7 cellular contexts compared by ENCODE assay signal in the genomic region with DNA sequence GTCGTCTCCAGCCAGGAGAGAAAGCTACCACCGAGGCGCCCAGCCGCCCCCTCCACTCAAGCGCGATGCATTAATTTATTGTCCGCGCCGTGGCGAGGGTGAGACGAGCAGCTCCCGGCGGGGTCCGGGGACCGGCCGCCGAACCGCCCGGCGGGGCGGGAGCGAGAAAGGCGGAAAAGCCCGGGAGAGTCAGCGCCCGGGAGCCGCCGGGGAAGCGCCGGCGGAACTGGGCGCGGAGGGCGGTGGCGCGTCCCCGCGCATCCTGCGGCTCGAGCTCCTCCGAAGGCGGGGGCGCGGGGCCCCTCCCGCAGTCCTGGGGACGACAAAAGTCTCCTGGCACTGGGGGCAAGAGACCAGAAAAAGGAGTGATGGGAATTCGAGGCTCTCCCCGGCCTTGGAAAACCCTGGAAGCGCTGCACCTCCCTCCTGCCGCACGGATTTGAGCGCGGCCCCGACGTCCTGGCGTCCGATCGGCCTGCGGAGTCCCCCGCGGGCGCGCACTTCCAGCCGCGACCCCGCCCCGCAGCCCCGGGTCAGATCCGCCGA. TPM values are rescaled to one million over a fixed set of nuclear protein-coding genes. Genes with fewer than 3 reads are reported as not detected.
A peak's percentile ranks its signal among the peaks of the same experiment; 100 is the strongest.
DNase-seq lines count a peak whose midpoint lies in the region; ATAC-seq, FAIRE-seq and TF ChIP-seq lines count a peak whose summit lies in the region.

EPB41L4A (minus strand) TSS at position 228 of the 546 bp plus-strand sequence. CDS start 238 bp downstream, outside the sequence.

- H2AFZ ChIP-seq in parathyroid adenoma = peak within 1 kb of the TSS; percentile 96

- H3K36me3 Mint-ChIP-seq in activated naive CD8-positive, alpha-beta T cell = no peaks in the 10 kb centered on the region

- H3K4me2 ChIP-seq in parathyroid adenoma (ENCODE audit: low read length) = peak within 1 kb of the TSS; percentile 75

- H3K9me3 ChIP-seq in cardiac muscle cell (ENCODE audit: low read depth) (no peaks in the 10 kb centered on the region), parathyroid adenoma (ENCODE audit: control insufficient read depth, low read length) (no peaks in the 10 kb centered on the region)

- H3K36me3 ChIP-seq in cardiac muscle cell = no peaks in the 10 kb centered on the region
- H3K36me3 ChIP-seq in parathyroid adenoma (ENCODE audit: control insufficient read depth, insufficient read depth, low read length) = no peaks in the 10 kb centered on the region

- peaks cover 30% of the 10 kb centered on the region for H3K27me3 ChIP-seq in cardiac muscle cell
- H3K27me3 ChIP-seq in parathyroid adenoma (ENCODE audit: control insufficient read depth, insufficient read depth, low read length) = no peaks in the 10 kb centered on the region

- peaks cover 38% of the 10 kb centered on the region for H3K27me3 Mint-ChIP-seq in activated naive CD8-positive, alpha-beta T cell

- FAIRE-seq in GM12891 (lab: Jason Lieb, UNC) = peak; percentile 23

- H3K4me1 ChIP-seq in cardiac muscle cell (ENCODE audit: low read depth) (peaks cover 9% of the 10 kb centered on the region), parathyroid adenoma (peaks cover 6% of the 10 kb centered on the region)

- peak within 1 kb of the TSS; percentile 70 for H3K4me3 Mint-ChIP-seq in activated naive CD8-positive, alpha-beta T cell

- peaks cover 11% of the 10 kb centered on the region for H3K4me1 Mint-ChIP-seq in activated naive CD8-positive, alpha-beta T cell (ENCODE audit: low read depth)

- ATAC-seq in HG03439 (IDR thresholded peaks at IDR 0.05; ENCODE audit: unreplicated experiment) = peak; percentile 8

- H3K27ac ChIP-seq in cardiac muscle cell = peak within 1 kb of the TSS; percentile 21
- peak within 1 kb of the TSS; percentile 88 for H3K27ac ChIP-seq in parathyroid adenoma

- DNase-seq in GM12891 (ENCODE audit: insufficient read length, low spot score) (peak; percentile 19), cardiac muscle cell (ENCODE audit: low read depth in 1 of 2, low spot score in 1 of 2) (peak; percentile 35 to 73), COLO829 (ENCODE audit: low spot score) (no peak), NCI-H2171 treated with DMSO at 0.1 percent for 48 hours (lab: John Stamatoyannopoulos, UW) (no peak)

- TF ChIP-seq CTCF in cardiac muscle cell (IDR thresholded peaks at IDR 0.05; ENCODE audit: low read depth, low read length) (no peak), parathyroid adenoma (IDR thresholded peaks at IDR 0.05) (no peak)

- H3K9ac ChIP-seq in parathyroid adenoma = peak within 1 kb of the TSS; percentile 71

- no peaks in the 10 kb centered on the region for H3K9me3 Mint-ChIP-seq in activated naive CD8-positive, alpha-beta T cell (ENCODE audit: low read depth)

- H3K79me2 ChIP-seq in parathyroid adenoma = peaks cover 30% of the 10 kb centered on the region

- no peak within 1 kb of the TSS for H3K27ac Mint-ChIP-seq in activated naive CD8-positive, alpha-beta T cell

- peak within 1 kb of the TSS; percentile 86 for H3K4me3 ChIP-seq in cardiac muscle cell
- peak within 1 kb of the TSS; percentile 91 for H3K4me3 ChIP-seq in parathyroid adenoma (ENCODE audit: low read depth, low read length)

- TF ChIP-seq POLR2A in GM12891 (IDR thresholded peaks at IDR 0.05; ENCODE audit: low read depth, low read length) = no peak

TF ChIP-seq in GM12891, 5 proteins besides CTCF, POLR2A, EP300 and RAD21:
- TF ChIP-seq PAX5 (IDR thresholded peaks at IDR 0.05; ENCODE audit: insufficient read depth, low read length, severe bottlenecking) = no peak
- TF ChIP-seq POLR2AphosphoS5 (IDR thresholded peaks at IDR 0.05; ENCODE audit: low read depth, low read length) = no peak
- TF ChIP-seq POU2F2 (IDR thresholded peaks at IDR 0.05; ENCODE audit: low read depth, low read length) = no peak
- no peak for TF ChIP-seq SPI1 (IDR thresholded peaks at IDR 0.05; ENCODE audit: low read depth, low read length)
- TF ChIP-seq TAF1 (IDR thresholded peaks at IDR 0.05; ENCODE audit: low read depth, low read length) = no peak

RNA-seq across cellular contexts. Expression of gene EPB41L4A, which starts in this region (rescaled TPM):
- 0.65 TPM for polyA plus RNA-seq in GM12891 (2012; ENCODE audit: low read depth, missing spikeins)
- total RNA-seq in cardiac muscle cell = 8.2 and 10.5 TPM in 2 replicates
- 14.4 and 15.6 TPM in 2 replicates for polyA plus RNA-seq in cardiac muscle cell

Comparison
In these comparisons a context has a peak if more than half of its experiments do, and no peak if none do; other contexts are left out.
1. DNase-seq: peak in GM12891 (single experiment) and cardiac muscle cell (2 of 2); none in COLO829 (single experiment) and NCI-H2171 treated with DMSO at 0.1 percent for 48 hours (single experiment).